Comparison of ENCODE assay signal across 27 cellular contexts in the genomic region with DNA sequence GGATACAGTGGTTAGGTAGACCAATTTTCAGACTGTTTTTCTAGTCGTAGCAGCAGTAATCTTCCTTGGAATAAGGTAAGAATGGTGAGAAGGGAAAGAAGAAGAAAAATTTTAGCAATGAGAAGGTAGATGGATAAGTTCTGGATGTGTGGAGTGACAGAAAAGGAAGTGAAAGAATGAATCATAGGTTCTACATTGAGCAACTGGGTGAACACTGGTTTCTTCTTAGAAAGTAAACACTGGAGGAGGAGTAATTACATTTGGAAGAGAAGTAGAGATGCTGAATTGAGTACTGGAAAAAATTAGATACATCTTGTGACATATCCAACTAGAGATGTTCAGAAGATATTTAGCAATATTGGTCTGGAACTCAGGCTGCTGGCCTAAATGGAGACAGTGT.
DNase-seq lines count a peak whose midpoint lies in the region; ATAC-seq, FAIRE-seq and TF ChIP-seq lines count a peak whose summit lies in the region.
"Had no signal": no experiment of that assay in that cellular context is flagged by ENCODE, and none has a peak within 500 bp of the region (broad histone marks: within the 10 kb centered on the region; RNA-seq: fewer than 3 reads in every experiment).

No MANE protein-coding gene starts in this region.

- H3K36me3 ChIP-seq in mesenchymal stem cell (ENCODE audit: control insufficient read depth in 1 of 2, insufficient read depth in 2 of 2, low read depth in 1 of 2, low read length in 2 of 2), result no peaks in the 10 kb centered on the region
- H3K36me3 ChIP-seq in pancreas, result no peaks in the 10 kb centered on the region
- H3K36me3 ChIP-seq: cardiac muscle cell, thoracic aorta had no signal

- no peak overlapping the region for H2BK15ac ChIP-seq in mesenchymal stem cell (ENCODE audit: low read depth, poor library complexity, severe bottlenecking)

- no peak overlapping the region for H2BK120ac ChIP-seq in mesenchymal stem cell (ENCODE audit: low read depth, low read length)

- H2BK5ac ChIP-seq in mesenchymal stem cell (ENCODE audit: low read depth, low read length, poor library complexity, severe bottlenecking), result no peak overlapping the region

- no peak overlapping the region for H3K18ac ChIP-seq in mesenchymal stem cell (ENCODE audit: low read depth in 1 of 2, low read length in 2 of 2)

- no peak overlapping the region for H2BK12ac ChIP-seq in mesenchymal stem cell (ENCODE audit: low read length in 2 of 2)

- no peak overlapping the region for H3K9ac ChIP-seq in mesenchymal stem cell (ENCODE audit: low read length)

- peak; percentile 73 for ATAC-seq in GM19463 (IDR thresholded peaks at IDR 0.05; ENCODE audit: unreplicated experiment)
- no peak for ATAC-seq in pancreas
- ATAC-seq: activated T-cell treated with anti-CD3 and anti-CD28 coated beads, Interleukin-2, amount 50 U/mL, for 4 hours; left cardiac atrium; T-cell had no signal

- H3K14ac ChIP-seq in mesenchymal stem cell (ENCODE audit: low read length in 2 of 2), result no peak overlapping the region

- intact Hi-C loops in pancreas (cut with DNase I), result no loop called here

- H2AFZ ChIP-seq in mesenchymal stem cell (ENCODE audit: low read depth, low read length), result no peak overlapping the region

- no peak overlapping the region for H3K23ac ChIP-seq in mesenchymal stem cell (ENCODE audit: low read length in 2 of 2)

- DNase-seq in HT1080 (ENCODE audit: low read depth) (peak; percentile 67), OCI-M1 (lab: John Stamatoyannopoulos, UW) (peak; percentile 52), mesenchymal stem cell (peak; percentile 69), occipital lobe (lab: John Stamatoyannopoulos, UW) (no peak), kidney tubule cell (ENCODE audit: low spot score) (no peak), pancreas (no peak), DMS 273 (lab: John Stamatoyannopoulos, UW; ENCODE audit: unreplicated experiment) (no peak)
- DNase-seq: activated CD8-positive, alpha-beta memory T cell treated with anti-CD3 and anti-CD28 coated beads for 24 hours; activated naive CD4-positive, alpha-beta T cell treated with anti-CD3 and anti-CD28 coated beads for 36 hours; activated T-cell treated with anti-CD3 and anti-CD28 coated beads, Interleukin-2, amount 50 U/mL, for 4 hours; amygdala; CD4-positive, alpha-beta T cell; DMS 273 treated with DMSO at 0.1 percent for 48 hours; KG1; left cardiac atrium; NCI-H1105 treated with DMSO at 0.1 percent for 48 hours; NCI-H2081 treated with DMSO at 0.1 percent for 48 hours; retina; Right ventricle myocardium superior; stimulated activated CD4-positive, alpha-beta T cell treated with anti-CD3 and anti-CD28 coated beads, Interleukin-2, amount 100 ng/mL, for 48 hours; stimulated activated naive CD4-positive, alpha-beta T cell; T-cell had no signal

- no peak for TF ChIP-seq CTCF in pancreas (IDR thresholded peaks at IDR 0.05)

- H3K4me1 ChIP-seq in mesenchymal stem cell (ENCODE audit: control insufficient read depth, insufficient read depth, low read depth, low read length) (no peaks in the 10 kb centered on the region), pancreas (no peaks in the 10 kb centered on the region)

- no peak overlapping the region for H3K4ac ChIP-seq in mesenchymal stem cell (ENCODE audit: low read depth in 1 of 2, low read length in 2 of 2)

- H3K27me3 ChIP-seq in mesenchymal stem cell (ENCODE audit: control insufficient read depth in 1 of 2, insufficient read depth in 1 of 2, low read length in 2 of 2) (no peaks in the 10 kb centered on the region), pancreas (no peaks in the 10 kb centered on the region)
- H3K27me3 ChIP-seq: cardiac muscle cell had no signal

- H3K9me3 ChIP-seq in mesenchymal stem cell (ENCODE audit: control insufficient read depth, low read length) (no peaks in the 10 kb centered on the region), pancreas (no peaks in the 10 kb centered on the region)
- H3K9me3 ChIP-seq: thoracic aorta had no signal

- H3K27ac ChIP-seq in mesenchymal stem cell (ENCODE audit: low read length, poor library complexity, severe bottlenecking) (no peak overlapping the region), pancreas (no peak overlapping the region)
- H3K27ac ChIP-seq: cardiac muscle cell, thoracic aorta had no signal

- H2AK5ac ChIP-seq in mesenchymal stem cell (ENCODE audit: low read length, severe bottlenecking), result no peak overlapping the region

- no peak for FAIRE-seq in pancreas (lab: Jason Lieb, UNC)
- FAIRE-seq: H1, TTC549 had no signal

- no peaks in the 10 kb centered on the region for H3K79me1 ChIP-seq in mesenchymal stem cell (replicated peaks; ENCODE audit: low read length, poor library complexity, severe bottlenecking)

- no peak overlapping the region for H4K8ac ChIP-seq in mesenchymal stem cell (ENCODE audit: low read length)

- no peak overlapping the region for H3K4me3 ChIP-seq in mesenchymal stem cell (ENCODE audit: insufficient read depth in 1 of 2, low read depth in 1 of 2, low read length in 2 of 2)
- H3K4me3 ChIP-seq in pancreas, result no peak overlapping the region
- H3K4me3 ChIP-seq: cardiac muscle cell, thoracic aorta had no signal

- H4K91ac ChIP-seq in mesenchymal stem cell (ENCODE audit: low read length), result no peak overlapping the region

- WGBS in mesenchymal stem cell, result 97% methylated on average over 1 of the region's 1 CpG
- WGBS in pancreas, 2 donors, result 43 to 57% methylated on average over 1 of the region's 1 CpG

- no peak overlapping the region for H3K4me2 ChIP-seq in mesenchymal stem cell (ENCODE audit: low read length, poor library complexity, severe bottlenecking)

Comparison
In these comparisons a context has a peak if more than half of its experiments do, and no peak if none do; other contexts are left out.
1. DNase-seq: peak in HT1080 (single experiment), OCI-M1 (single experiment) and mesenchymal stem cell (single experiment); none in occipital lobe (single experiment), kidney tubule cell (single experiment), pancreas (0 of 6) and DMS 273 (single experiment).